21 cellular contexts compared by ENCODE assay signal in genomic region chr15:24068102-24068501, GRCh38.
DNase-seq lines count a peak whose midpoint lies in the region; ATAC-seq and TF ChIP-seq lines count a peak whose summit lies in the region.
"Had no signal": no experiment of that assay in that cellular context is flagged by ENCODE, and none has a peak within 500 bp of the region (broad histone marks: within the 10 kb centered on the region; RNA-seq: fewer than 3 reads in every experiment).

No MANE protein-coding gene starts in this region.

- H3K36me3 ChIP-seq in body of pancreas (replicated peaks in 1 of 2; ENCODE audit: insufficient read depth in 1 of 2, low read depth in 2 of 2): no peaks in the 10 kb centered on the region
- no peaks in the 10 kb centered on the region for H3K36me3 ChIP-seq in mucosa of descending colon (ENCODE audit: low read depth)
- H3K36me3 ChIP-seq in adrenal gland (replicated peaks in 1 of 2): no peaks in the 10 kb centered on the region
- H3K36me3 ChIP-seq: BLaER1 had no signal

- WGBS in body of pancreas, 2 donors: 43 to 45% methylated on average over 7 of the region's 7 CpGs
- 59 to 70% (median 64%) methylated on average over 7 of the region's 7 CpGs for WGBS in adrenal gland, 4 donors

- H3K27ac ChIP-seq in body of pancreas: no peak overlapping the region
- no peak overlapping the region for H3K27ac ChIP-seq in adrenal gland
- H3K27ac ChIP-seq: BLaER1, PC-9 had no signal

- no peak overlapping the region for H3K4me3 ChIP-seq in body of pancreas
- H3K4me3 ChIP-seq in mucosa of descending colon: no peak overlapping the region
- H3K4me3 ChIP-seq in adrenal gland: no peak overlapping the region
- H3K4me3 ChIP-seq: BLaER1, PC-9 had no signal

- no peak for TF ChIP-seq POLR2A in body of pancreas (IDR thresholded peaks at IDR 0.05)
- TF ChIP-seq POLR2A in adrenal gland (IDR thresholded peaks at IDR 0.05): no peak

- peak; percentile 24 for DNase-seq in COLO668 (lab: John Stamatoyannopoulos, UW; ENCODE audit: unreplicated experiment)
- peak; percentile 1 for DNase-seq in COR-L47 (lab: John Stamatoyannopoulos, UW)
- peak; percentile 64 to 77 (median 70) for DNase-seq in body of pancreas
- DNase-seq in mucosa of descending colon: peak; percentile 50 to 71 (median 57)
- no peak for DNase-seq in posterior vena cava (ENCODE audit: low spot score)
- no peak for DNase-seq in cerebellar cortex (ENCODE audit: low spot score)
- DNase-seq in adrenal gland: no peak
- DNase-seq: ACHN; CD4-positive, alpha-beta T cell; DND-41; GOT3; HCEC 1CT; NCI-H1105 treated with DMSO at 0.1 percent for 48 hours; NCI-H187 treated with DMSO at 0.1 percent for 48 hours; NCI-H2171 treated with DMSO at 0.1 percent for 48 hours; NCI-H524 treated with DMSO at 0.1 percent for 48 hours; PC-9; RPMI8226; SHP77 treated with DMSO at 0.1 percent for 48 hours; SK-N-SH had no signal

- intact Hi-C loops in body of pancreas (cut with DNase I): no loop called here
- intact Hi-C loops in mucosa of descending colon (cut with DNase I, micrococcal nuclease): no loop called here
- intact Hi-C loops in posterior vena cava (cut with DNase I): no loop called here
- intact Hi-C loops in adrenal gland (cut with DNase I): no loop called here

- no peak for TF ChIP-seq CTCF in body of pancreas (IDR thresholded peaks at IDR 0.05)
- TF ChIP-seq CTCF in mucosa of descending colon (IDR thresholded peaks at IDR 0.05): no peak
- TF ChIP-seq CTCF in adrenal gland (IDR thresholded peaks at IDR 0.05): no peak

- H3K4me1 ChIP-seq in body of pancreas (peaks cover 11% of the 10 kb centered on the region), mucosa of descending colon (ENCODE audit: low read depth) (peaks cover 5% of the 10 kb centered on the region), adrenal gland (replicated peaks in 1 of 2) (no peaks in the 10 kb centered on the region)
- H3K4me1 ChIP-seq: BLaER1 had no signal

- ATAC-seq in body of pancreas: peak; percentile 62
- peak; percentile 80 for ATAC-seq in mucosa of descending colon

- H3K27me3 ChIP-seq in body of pancreas (no peaks in the 10 kb centered on the region), adrenal gland (no peaks in the 10 kb centered on the region)
- H3K27me3 ChIP-seq: BLaER1 had no signal

- H3K9me3 ChIP-seq in body of pancreas: no peaks in the 10 kb centered on the region
- no peaks in the 10 kb centered on the region for H3K9me3 ChIP-seq in mucosa of descending colon
- H3K9me3 ChIP-seq in adrenal gland (replicated peaks in 1 of 3): no peaks in the 10 kb centered on the region
- H3K9me3 ChIP-seq: SK-N-SH had no signal

Comparison
In these comparisons a context has a peak if more than half of its experiments do, and no peak if none do; other contexts are left out.
1. DNase-seq: peak in COLO668 (single experiment), COR-L47 (single experiment), body of pancreas (4 of 4) and mucosa of descending colon (3 of 3); none in posterior vena cava (single experiment), cerebellar cortex (single experiment) and adrenal gland (0 of 7).